Comparison of ENCODE assay signal across 1 cellular context in genomic region chr2:97688062-97688827, GRCh38.
TF ChIP-seq lines count a peak whose summit lies in the region.

No MANE protein-coding gene starts in this region.

TF ChIP-seq in GM23338, 12 proteins besides CTCF, POLR2A, EP300 and RAD21 (continued from another document):
- no peak for TF ChIP-seq ZNF331 (CRISPR knock-in tag; IDR thresholded peaks at IDR 0.05; ENCODE audit: low read depth)
- no peak for TF ChIP-seq POLR2AphosphoS5 (IDR thresholded peaks at IDR 0.05; ENCODE audit: low read depth)
- no peak for TF ChIP-seq STAT1 (IDR thresholded peaks at IDR 0.05; ENCODE audit: unreplicated experiment)
- TF ChIP-seq CREB1 (CRISPR knock-in tag; IDR thresholded peaks at IDR 0.05; ENCODE audit: low read depth) = no peak
- TF ChIP-seq ZNF114 (CRISPR knock-in tag; IDR thresholded peaks at IDR 0.05) = no peak
- TF ChIP-seq NANOG (IDR thresholded peaks at IDR 0.05; ENCODE audit: borderline replicate concordance) = no peak
- TF ChIP-seq JUNB (IDR thresholded peaks at IDR 0.05; ENCODE audit: unreplicated experiment) = no peak
- no peak for TF ChIP-seq REST (IDR thresholded peaks at IDR 0.05; ENCODE audit: unreplicated experiment)
